ENCODE assay signal across 32 cellular contexts in genomic region chr4:7640136-7640535, GRCh38.
"Had no signal": no experiment of that assay in that cellular context is flagged by ENCODE, and none has a peak within 500 bp of the region (broad histone marks: within the 10 kb centered on the region; RNA-seq: fewer than 3 reads in every experiment).

No MANE protein-coding gene starts in this region.

- H3K36me3 ChIP-seq: ascending aorta, SJSA1 had no signal

- ATAC-seq: activated CD8-positive, alpha-beta T cell treated with anti-CD3 and anti-CD28 coated beads, Interleukin-2, amount 10 ng/mL, durations not matched to agents 7 days and 5 days; activated naive CD4-positive, alpha-beta T cell treated with anti-CD3 and anti-CD28 coated beads, Interleukin-2, amount 50 U/mL, for 72 hours; activated naive CD8-positive, alpha-beta T cell treated with anti-CD3 and anti-CD28 coated beads, Interleukin-2, amount 50 U/mL, for 24 hours; body of pancreas; Panc1; SK-N-SH treated with all-trans-retinoic acid at 6 μM for 48 hours; WTC11 had no signal

- H3K36me3 Mint-ChIP-seq: activated naive CD4-positive, alpha-beta T cell treated with anti-CD3 and anti-CD28 coated beads, Interleukin-2, amount 50 U/mL, for 72 hours had no signal

- H3K4me1 Mint-ChIP-seq: activated naive CD8-positive, alpha-beta T cell treated with anti-CD3 and anti-CD28 coated beads, Interleukin-2, amount 50 U/mL, for 24 hours; WTC11 had no signal

- DNase-seq: activated CD4-positive, alpha-beta T cell treated with anti-CD3 and anti-CD28 coated beads for 48 hours; activated CD4-positive, alpha-beta T cell treated with anti-CD3 and anti-CD28 coated beads, Interleukin-2, amount 50 U/mL, for 4 hours; activated CD4-positive, CD25-positive, alpha-beta regulatory T cell treated with anti-CD3 and anti-CD28 coated beads, Interleukin-2, amount 50 U/mL, for 72 hours; activated CD8-positive, alpha-beta memory T cell treated with anti-CD3 and anti-CD28 coated beads, Interleukin-2, amount 50 U/mL, for 48 hours; activated CD8-positive, alpha-beta T cell treated with anti-CD3 and anti-CD28 coated beads, Interleukin-2, amount 10 ng/mL, durations not matched to agents 7 days and 5 days; activated effector memory CD4-positive, alpha-beta T cell treated with Interleukin-2 at 50 U/mL for 16 hours; activated naive CD4-positive, alpha-beta T cell; activated naive CD8-positive, alpha-beta T cell treated with anti-CD3 and anti-CD28 coated beads, Interleukin-2, amount 50 U/mL, for 24 hours; activated T-cell treated with anti-CD3 and anti-CD28 coated beads, Interleukin-2, amount 50 U/mL, for 24 hours; amniotic stem cell; body of pancreas; Karpas-422; MM.1S; NCI-H1105; NCI-H1436; NCI-H1694 treated with DMSO at 0.1 percent for 48 hours; NCI-H2029 treated with DMSO at 0.1 percent for 48 hours; NCI-H345; NCI-H510A; NCI-H526 treated with DMSO at 0.1 percent for 48 hours; NCI-H82; SHP77; SW 1271; T-helper 9 cell had no signal

- H3K27ac ChIP-seq: ascending aorta, body of pancreas, SJSA1 had no signal

- H3K4me1 ChIP-seq: ascending aorta, SJSA1 had no signal

- H3K4me3 ChIP-seq: ascending aorta, body of pancreas, SJSA1 had no signal

- H3K27ac Mint-ChIP-seq: activated CD8-positive, alpha-beta T cell treated with anti-CD3 and anti-CD28 coated beads, Interleukin-2, amount 10 ng/mL, durations not matched to agents 7 days and 5 days; activated naive CD4-positive, alpha-beta T cell treated with anti-CD3 and anti-CD28 coated beads, Interleukin-2, amount 50 U/mL, for 72 hours; activated naive CD8-positive, alpha-beta T cell treated with anti-CD3 and anti-CD28 coated beads, Interleukin-2, amount 50 U/mL, for 24 hours; activated T-cell treated with anti-CD3 and anti-CD28 coated beads, Interleukin-2, amount 50 U/mL, for 24 hours; activated T-helper 1 cell treated with anti-CD3 and anti-CD28 coated beads, Interleukin-12 subunit alpha, Interleukin-12 subunit beta, Interleukin-2, Interleukin-4 antibody, amounts not matched to agents 30 ng/mL and 10 ng/mL and 1 ng/mL, durations not matched to agents 14 hours and 24 hours and 36 hours; WTC11 had no signal

- H3K4me3 Mint-ChIP-seq: activated CD8-positive, alpha-beta T cell treated with anti-CD3 and anti-CD28 coated beads, Interleukin-2, amount 10 ng/mL, durations not matched to agents 7 days and 5 days; activated naive CD8-positive, alpha-beta T cell treated with anti-CD3 and anti-CD28 coated beads, Interleukin-2, amount 50 U/mL, for 24 hours; activated T-cell treated with anti-CD3 and anti-CD28 coated beads, Interleukin-2, amount 50 U/mL, for 24 hours; activated T-helper 1 cell treated with anti-CD3 and anti-CD28 coated beads, Interleukin-12 subunit alpha, Interleukin-12 subunit beta, Interleukin-2, Interleukin-4 antibody, amounts not matched to agents 30 ng/mL and 10 ng/mL and 1 ng/mL, durations not matched to agents 14 hours and 24 hours and 36 hours; central memory CD8-positive, alpha-beta T cell; WTC11 had no signal

- H3K27me3 ChIP-seq: ascending aorta, body of pancreas, SJSA1 had no signal

- H3K27me3 Mint-ChIP-seq: central memory CD8-positive, alpha-beta T cell had no signal

- H3K9me3 ChIP-seq: ascending aorta, SJSA1 had no signal
